In genomic region chr10:71782221-71782916, GRCh38 we compare ENCODE assay signal across 19 cellular contexts. TPM values are rescaled to one million over a fixed set of nuclear protein-coding genes. Genes with fewer than 3 reads are reported as not detected.
A peak's percentile ranks its signal among the peaks of the same experiment; 100 is the strongest.
DNase-seq lines count a peak whose midpoint lies in the region; ATAC-seq and TF ChIP-seq lines count a peak whose summit lies in the region.
"Had no signal": no experiment of that assay in that cellular context is flagged by ENCODE, and none has a peak within 500 bp of the region (broad histone marks: within the 10 kb centered on the region; RNA-seq: fewer than 3 reads in every experiment).

No MANE protein-coding gene starts in this region.

- H3K9me3 ChIP-seq in mucosa of descending colon, result no peaks in the 10 kb centered on the region

- peaks cover 64% of the 10 kb centered on the region for H3K4me1 Mint-ChIP-seq in CD14-positive monocyte
- H3K4me1 Mint-ChIP-seq in GM23338, result peaks cover 21% of the 10 kb centered on the region
- H3K4me1 Mint-ChIP-seq in dendritic cell treated with granulocyte-macrophage colony-stimulating factor and Interleukin-4, amounts not matched to agents 40 ng/mL and 50 ng/mL, for 4 days (ENCODE audit: low read depth), result peaks cover 51% of the 10 kb centered on the region

- H3K27me3 Mint-ChIP-seq in CD14-positive monocyte (ENCODE audit: low read depth in 3 of 3), result peaks cover 3 to 10% (median 4%) of the 10 kb centered on the region in 3 donors
- H3K27me3 Mint-ChIP-seq in GM23338 (ENCODE audit: insufficient read depth, low read depth, poor library complexity), result peaks cover 19% of the 10 kb centered on the region
- H3K27me3 Mint-ChIP-seq in dendritic cell treated with granulocyte-macrophage colony-stimulating factor and Interleukin-4, amounts not matched to agents 40 ng/mL and 50 ng/mL, for 4 days, result peaks cover 6% of the 10 kb centered on the region

- peak; percentile 19; the same call in 2 of the 3 replicates for ATAC-seq in GM23338
- ATAC-seq in mucosa of descending colon, result no peak
- no peak for ATAC-seq in GM19467 (IDR thresholded peaks at IDR 0.05; ENCODE audit: unreplicated experiment)

- H3K79me2 ChIP-seq in GM23338 (replicated peaks; ENCODE audit: insufficient read depth), result no peaks in the 10 kb centered on the region

- H3K36me3 ChIP-seq in GM23338 (ENCODE audit: insufficient read depth) (no peaks in the 10 kb centered on the region), mucosa of descending colon (ENCODE audit: low read depth) (no peaks in the 10 kb centered on the region)

- H3K4me3 Mint-ChIP-seq in CD14-positive monocyte (peak overlapping the region; percentile 64 to 85), GM23338 (no peak overlapping the region)
- H3K4me3 Mint-ChIP-seq in dendritic cell treated with granulocyte-macrophage colony-stimulating factor and Interleukin-4, amounts not matched to agents 40 ng/mL and 50 ng/mL, for 4 days, result peak overlapping the region; percentile 6

- no peak for DNase-seq in CD14-positive monocyte (ENCODE audit: low spot score)
- DNase-seq in GM23338 (ENCODE audit: low spot score), result no peak
- peak in 2 of 3 donors; percentile 13 to 31 for DNase-seq in mucosa of descending colon
- no peak for DNase-seq in NCI-H1417 (lab: John Stamatoyannopoulos, UW)
- DNase-seq in effector CD4-positive, alpha-beta T cell, result no peak
- no peak for DNase-seq in NCI-H128 (lab: John Stamatoyannopoulos, UW; ENCODE audit: unreplicated experiment)
- DNase-seq: ACHN; CD4-positive, CD25-positive, alpha-beta regulatory T cell; DMS153; GF-D8; GOT3; NCI-H1105; NCI-H1694 treated with DMSO at 0.1 percent for 48 hours; NCI-H774; OCI-M1; SHP77 had no signal

- no peaks in the 10 kb centered on the region for H3F3A ChIP-seq in GM23338 (replicated peaks; ENCODE audit: low read depth)

- H3K4me1 ChIP-seq in GM23338 (ENCODE audit: insufficient read depth) (peaks cover 8% of the 10 kb centered on the region), mucosa of descending colon (ENCODE audit: low read depth) (no peaks in the 10 kb centered on the region)

- H3K4me2 ChIP-seq in GM23338, result peak overlapping the region; percentile 20; the same call in 1 of the 2 replicates

- TF ChIP-seq CTCF in CD14-positive monocyte (IDR thresholded peaks at IDR 0.05) (no peak), GM23338 (conservative IDR thresholded peaks at IDR 0.05; ENCODE audit: low read depth in 2 of 2) (no peak), mucosa of descending colon (IDR thresholded peaks at IDR 0.05) (no peak)

- H2AFZ ChIP-seq in GM23338, result peak overlapping the region; percentile 85; the same call in 1 of the 2 replicates

- H3K9me2 ChIP-seq in GM23338 (ENCODE audit: insufficient read depth), result no peaks in the 10 kb centered on the region

- no peaks in the 10 kb centered on the region for H4K20me1 ChIP-seq in GM23338 (replicated peaks; ENCODE audit: insufficient read depth)

- H3K9me3 Mint-ChIP-seq in CD14-positive monocyte (peaks cover 0 to 6% (median 0%) of the 10 kb centered on the region in 7 donors), GM23338 (0 out of 3 replicates have a peak, but pooled peaks cover 2% of the 10 kb centered on the region)
- no peaks in the 10 kb centered on the region for H3K9me3 Mint-ChIP-seq in dendritic cell treated with granulocyte-macrophage colony-stimulating factor and Interleukin-4, amounts not matched to agents 40 ng/mL and 50 ng/mL, for 4 days
- H3K9me3 Mint-ChIP-seq: CD4-positive, CD25-positive, alpha-beta regulatory T cell had no signal

- H3K27ac ChIP-seq in GM23338 (ENCODE audit: low read depth), result no peak overlapping the region
- H3K27ac ChIP-seq: SK-N-MC had no signal

- intact Hi-C loops in CD14-positive monocyte (cut with micrococcal nuclease) (no loop called here), mucosa of descending colon (cut with DNase I, micrococcal nuclease) (no loop called here)
- intact Hi-C loops in dendritic cell treated with granulocyte-macrophage colony-stimulating factor and Interleukin-4, amounts not matched to agents 40 ng/mL and 50 ng/mL, for 4 days (cut with micrococcal nuclease), result no loop called here

- H3K36me3 Mint-ChIP-seq in CD14-positive monocyte (peaks cover 2 to 12% of the 10 kb centered on the region in 2 donors), GM23338 (ENCODE audit: low read depth) (no peaks in the 10 kb centered on the region)
- no peaks in the 10 kb centered on the region for H3K36me3 Mint-ChIP-seq in dendritic cell treated with granulocyte-macrophage colony-stimulating factor and Interleukin-4, amounts not matched to agents 40 ng/mL and 50 ng/mL, for 4 days (ENCODE audit: low read depth)
- H3K36me3 Mint-ChIP-seq: CD4-positive, CD25-positive, alpha-beta regulatory T cell had no signal

- H3K4me3 ChIP-seq in GM23338 (no peak overlapping the region), mucosa of descending colon (no peak overlapping the region)
- H3K4me3 ChIP-seq: SK-N-MC had no signal

- peak overlapping the region; percentile 42 to 80 (median 58) for H3K27ac Mint-ChIP-seq in CD14-positive monocyte
- H3K27ac Mint-ChIP-seq in GM23338, result no peak overlapping the region
- peak overlapping the region; percentile 55 for H3K27ac Mint-ChIP-seq in dendritic cell treated with granulocyte-macrophage colony-stimulating factor and Interleukin-4, amounts not matched to agents 40 ng/mL and 50 ng/mL, for 4 days
- H3K27ac Mint-ChIP-seq: CD4-positive, CD25-positive, alpha-beta regulatory T cell had no signal

- no peaks in the 10 kb centered on the region for H3K27me3 ChIP-seq in GM23338 (ENCODE audit: insufficient read depth)

TF ChIP-seq in GM23338, 12 proteins besides CTCF, POLR2A, EP300 and RAD21 (continues in another document):
- TF ChIP-seq ZNF462 (CRISPR knock-in tag; IDR thresholded peaks at IDR 0.05), result no peak
- TF ChIP-seq CREB1 (CRISPR knock-in tag; IDR thresholded peaks at IDR 0.05; ENCODE audit: low read depth), result no peak
- TF ChIP-seq EZH2phosphoT487 (IDR thresholded peaks at IDR 0.05; ENCODE audit: unreplicated experiment), result no peak
- no peak for TF ChIP-seq ZNF114 (CRISPR knock-in tag; IDR thresholded peaks at IDR 0.05)
- no peak for TF ChIP-seq STAT1 (IDR thresholded peaks at IDR 0.05; ENCODE audit: unreplicated experiment)

RNA-seq across cellular contexts. Expression of gene VSIR, which starts 9.0 kb away (rescaled TPM):
- polyA plus RNA-seq in CD14-positive monocyte, result 1,000 to 10,000 TPM in 1 of 2 donors, 100 to 1,000 TPM in 1; 801 to 1,133 TPM
- 0.04 and 0.10 TPM in 2 replicates for total RNA-seq in GM23338 (2014; rRNA removed; shearing (Covaris generic))
- polyA plus RNA-seq in GM23338 (2016; fragmentation: Nextera tagmentation; extraction: Ambion mirVana), result 0.74 TPM in 1 of 2 replicates, not detected in the other
- total RNA-seq in mucosa of descending colon, result 10 to 100 TPM; 48.1 to 71.0 (median 60.7) TPM

Comparison
In these comparisons a context has a peak if more than half of its experiments do, and no peak if none do; other contexts are left out.
1. DNase-seq: peak in mucosa of descending colon (2 of 3); none in CD14-positive monocyte (single experiment), GM23338 (single experiment), NCI-H1417 (0 of 3), effector CD4-positive, alpha-beta T cell (single experiment) and NCI-H128 (single experiment).
2. RNA of gene VSIR, which starts 9.0 kb away (total RNA-seq): 48.1 to 71.0 TPM in mucosa of descending colon; 0.04 to 0.10 TPM in GM23338; every median in the first group is over 10 times any median in the second.